Comparison of ENCODE assay signal across 13 cellular contexts in genomic region chr2:167596072-167596471, GRCh38.
DNase-seq lines count a peak whose midpoint lies in the region; ATAC-seq and FAIRE-seq lines count a peak whose summit lies in the region.
"Had no signal": no experiment of that assay in that cellular context is flagged by ENCODE, and none has a peak within 500 bp of the region (broad histone marks: within the 10 kb centered on the region; RNA-seq: fewer than 3 reads in every experiment).

No MANE protein-coding gene starts in this region.

- DNase-seq in DMS53 (lab: John Stamatoyannopoulos, UW), result peak; percentile 13
- no peak for DNase-seq in DMS53 treated with DMSO at 0.1 percent for 48 hours (lab: John Stamatoyannopoulos, UW; ENCODE audit: unreplicated experiment)
- DNase-seq in activated CD4-positive, alpha-beta T cell treated with anti-CD3 and anti-CD28 coated beads, Interleukin-2, amount 50 U/mL, for 48 hours, result no peak
- DNase-seq in effector CD8-positive, alpha-beta T cell (lab: John Stamatoyannopoulos, UW), result no peak
- DNase-seq in DMS153 treated with DMSO at 0.1 percent for 48 hours (lab: John Stamatoyannopoulos, UW; ENCODE audit: unreplicated experiment), result no peak
- DNase-seq: activated CD8-positive, alpha-beta memory T cell treated with anti-CD3 and anti-CD28 coated beads, Interleukin-2, amount 50 U/mL, for 48 hours; DMS79; NCI-H187 treated with DMSO at 0.1 percent for 48 hours; PC-9; upper lobe of left lung had no signal

- peak; percentile 36 for FAIRE-seq in islet of Langerhans (lab: Jason Lieb, UNC)

- peak; percentile 72 for ATAC-seq in GM21717 (IDR thresholded peaks at IDR 0.05; ENCODE audit: unreplicated experiment)
- peak; percentile 73 for ATAC-seq in HG03108 (IDR thresholded peaks at IDR 0.05; ENCODE audit: unreplicated experiment)
